In the genomic region with DNA sequence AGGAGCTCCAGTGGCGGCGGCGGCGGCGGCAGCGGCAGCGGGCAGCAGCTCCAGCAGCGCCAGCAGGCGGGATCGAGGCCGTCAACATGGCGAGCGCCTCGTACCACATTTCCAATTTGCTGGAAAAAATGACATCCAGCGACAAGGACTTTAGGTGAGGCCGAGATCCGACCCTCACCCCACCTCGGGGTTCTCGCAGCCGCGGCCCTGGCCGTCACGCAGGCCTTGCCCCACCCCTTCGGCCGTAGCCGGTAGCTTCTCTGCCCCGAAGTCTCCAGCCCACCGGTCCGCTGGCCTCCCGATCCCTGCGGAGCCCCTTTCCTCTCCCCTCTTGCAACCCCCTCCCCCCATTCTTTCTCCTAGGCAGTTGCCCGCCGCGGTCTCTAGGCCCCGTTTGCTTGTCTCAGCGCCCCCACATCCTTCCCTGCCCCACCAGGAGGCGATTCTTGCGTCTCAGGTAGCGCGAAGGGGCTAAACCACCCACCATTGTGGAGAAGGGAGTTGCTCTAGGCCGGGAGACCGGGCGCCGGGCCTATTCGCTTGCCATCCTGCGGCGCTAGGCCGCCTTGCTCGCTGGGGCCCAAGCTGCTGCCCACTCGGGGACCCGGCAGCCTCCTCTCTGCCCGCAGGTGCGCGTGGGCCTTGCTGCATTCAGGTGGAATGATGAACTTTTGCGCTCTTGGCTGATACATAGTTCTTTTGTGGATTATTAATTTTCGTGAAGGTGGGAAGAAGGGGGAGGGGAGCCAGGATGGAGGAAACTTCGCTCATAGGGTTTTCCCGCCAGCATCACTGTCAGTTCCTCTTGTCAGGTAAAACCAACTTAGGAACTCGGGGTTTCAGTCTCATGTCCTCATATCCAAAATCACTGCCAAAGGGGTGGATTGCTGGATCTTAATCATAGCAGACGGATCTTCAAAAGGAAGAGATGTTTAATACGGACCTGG, we compare ENCODE assay signal across 8 cellular contexts. TPM values are rescaled to one million over a fixed set of nuclear protein-coding genes. Genes with fewer than 3 reads are reported as not detected.
A peak's percentile ranks its signal among the peaks of the same experiment; 100 is the strongest.
DNase-seq lines count a peak whose midpoint lies in the region; TF ChIP-seq lines count a peak whose summit lies in the region.

No MANE protein-coding gene starts in this region.

- H3K27me3 ChIP-seq in GM23248 (replicated peaks; ENCODE audit: insufficient read depth), result no peaks in the 10 kb centered on the region
- H3K27me3 ChIP-seq in iPS-20b (ENCODE audit: insufficient read depth, low read length), result no peaks in the 10 kb centered on the region

- H3K79me2 ChIP-seq in GM23248 (ENCODE audit: insufficient read depth), result peaks cover 52% of the 10 kb centered on the region

- H3F3A ChIP-seq in GM23248 (ENCODE audit: insufficient read depth), result peaks cover 22% of the 10 kb centered on the region

- DNase-seq in GM03348 (ENCODE audit: low spot score), result peak; percentile 36
- peak; percentile 63 for DNase-seq in GM23248
- no peak for DNase-seq in LNCaP clone FGC (ENCODE audit: low read depth)
- peak; percentile 31 to 55 (median 45) for DNase-seq in T-helper 2 cell
- no peak for DNase-seq in astrocyte of the spinal cord (ENCODE audit: low read depth, low spot score)
- DNase-seq in stimulated activated CD4-positive, alpha-beta T cell treated with anti-CD3 and anti-CD28 coated beads, Interleukin-12 subunit alpha, Interleukin-12 subunit beta, amount 100 ng/mL, for 24 hours (ENCODE audit: low read depth in 2 of 2), result peak; percentile 18 to 26
- DNase-seq in mesenteric fat pad (ENCODE audit: low spot score), result no peak

- no peaks in the 10 kb centered on the region for H3K36me3 ChIP-seq in GM23248 (ENCODE audit: low read depth)
- peaks cover 7% of the 10 kb centered on the region; the same call in 1 of the 2 replicates for H3K36me3 ChIP-seq in iPS-20b (ENCODE audit: insufficient read depth, low read depth, low read length)

- H3K4me1 ChIP-seq in GM23248 (ENCODE audit: insufficient read depth) (peaks cover 37% of the 10 kb centered on the region), iPS-20b (ENCODE audit: insufficient read depth, low read length) (peaks cover 4% of the 10 kb centered on the region; the same call in 1 of the 2 replicates)

- 0 to 1% methylated on average over 37 to 53 of the region's 61 CpGs for WGBS in GM23248 (ENCODE audit: low coverage in 1 of 2, low lambda C conversion rate in 2 of 2, missing lambda C conversion rate in 2 of 2), 2 experiments

- H3K9me2 ChIP-seq in GM23248 (ENCODE audit: insufficient read depth), result no peaks in the 10 kb centered on the region

- peak overlapping the region; percentile 97 for H3K27ac ChIP-seq in GM23248
- peak overlapping the region; percentile 29 for H3K27ac ChIP-seq in iPS-20b (ENCODE audit: low read length)

- TF ChIP-seq CTCF in LNCaP clone FGC (IDR thresholded peaks at IDR 0.05; ENCODE audit: control insufficient read depth, extremely low read depth, insufficient read depth), result no peak
- no peak for TF ChIP-seq CTCF in astrocyte of the spinal cord (IDR thresholded peaks at IDR 0.05; ENCODE audit: low read depth, low read length)

- H4K20me1 ChIP-seq in GM23248 (ENCODE audit: insufficient read depth), result peaks cover 15% of the 10 kb centered on the region

- H3K9ac ChIP-seq in GM23248, result peak overlapping the region; percentile 98
- H3K9ac ChIP-seq in iPS-20b (ENCODE audit: low read depth, low read length), result peak overlapping the region; percentile 81

- no peaks in the 10 kb centered on the region for H3K9me3 ChIP-seq in GM23248 (ENCODE audit: low read depth)
- no peaks in the 10 kb centered on the region for H3K9me3 ChIP-seq in iPS-20b (ENCODE audit: insufficient read depth, low read depth, low read length)

- H3K4me3 ChIP-seq in GM23248 (peak overlapping the region; percentile 87), LNCaP clone FGC (ENCODE audit: low read depth, low read length) (peak overlapping the region; percentile 80), astrocyte of the spinal cord (ENCODE audit: low read depth, low read length) (peak overlapping the region; percentile 97), iPS-20b (ENCODE audit: low read length) (peak overlapping the region; percentile 87)

- in situ Hi-C loops in GM23248 (cut with MboI) (no loop called here), astrocyte of the spinal cord (cut with HindIII; ENCODE audit: low sequenced_read_pairs) (no loop called here)

- peak overlapping the region; percentile 99 for H2AFZ ChIP-seq in GM23248

- peak overlapping the region; percentile 98 for H3K4me2 ChIP-seq in GM23248 (ENCODE audit: unreplicated experiment)

RNA-seq across cellular contexts. Expression of a gene that starts 0.7 kb away (rescaled TPM):
- total RNA-seq in GM23248 (2014; rRNA removed; shearing (Covaris generic)), result 65.1 and 92.6 TPM in 2 replicates
- polyA plus RNA-seq in GM23248 (2016; fragmentation: Nextera tagmentation; extraction: Ambion mirVana), result 111 and 121 TPM in 2 replicates
- 93.5 TPM for total RNA-seq in mesenteric fat pad

Comparison
In these comparisons a context has a peak if more than half of its experiments do, and no peak if none do; other contexts are left out.
1. DNase-seq: peak in GM03348 (single experiment), GM23248 (single experiment), T-helper 2 cell (5 of 5) and stimulated activated CD4-positive, alpha-beta T cell treated with anti-CD3 and anti-CD28 coated beads, Interleukin-12 subunit alpha, Interleukin-12 subunit beta, amount 100 ng/mL, for 24 hours (2 of 2); none in LNCaP clone FGC (single experiment), astrocyte of the spinal cord (single experiment) and mesenteric fat pad (single experiment).
2. Peak in every context shown above with its lines, with median percentiles within 50 percentile points of each other: H3K4me3 ChIP-seq.